In genomic region chr11:40293655-40294342, GRCh38 we compare ENCODE assay signal across 8 cellular contexts.
DNase-seq lines count a peak whose midpoint lies in the region; TF ChIP-seq lines count a peak whose summit lies in the region.

No MANE protein-coding gene starts in this region.

- H3K27ac ChIP-seq in layer of hippocampus (ENCODE audit: low read depth, low read length): peak overlapping the region; percentile 94

- peak; percentile 12 to 30 (median 14) for DNase-seq in stimulated activated CD4-positive, alpha-beta T cell treated with anti-CD3 and anti-CD28 coated beads, Interleukin-12 subunit alpha, Interleukin-12 subunit beta, amount 100 ng/mL, for 48 hours (ENCODE audit: low read depth in 2 of 3, low spot score in 1 of 3)
- no peak for DNase-seq in stimulated activated CD4-positive, alpha-beta T cell treated with anti-CD3 and anti-CD28 coated beads, Interleukin-12 subunit alpha, Interleukin-12 subunit beta, amount 100 ng/mL, for 4 hours
- DNase-seq in HEK293T (ENCODE audit: extremely low spot score): peak; percentile 39
- peak; percentile 68 for DNase-seq in MG63
- DNase-seq in SKM-1 (lab: John Stamatoyannopoulos, UW; ENCODE audit: unreplicated experiment): peak; percentile 65
- peak; percentile 92 for DNase-seq in dedifferentiated amniotic fluid mesenchymal stem cell (ENCODE audit: extremely low spot score)
- DNase-seq in stimulated activated CD4-positive, alpha-beta T cell treated with anti-CD3 and anti-CD28 coated beads, Interleukin-2, amount 100 ng/mL, for 48 hours: peak; percentile 33 to 41

- POLR2A ChIA-PET in HEK293T (lab: Yijun Ruan, JAX): no interaction called here

- H3K27me3 ChIP-seq in MG63: no peaks in the 10 kb centered on the region
- no peaks in the 10 kb centered on the region for H3K27me3 ChIP-seq in layer of hippocampus (ENCODE audit: control insufficient read depth, insufficient read depth, low read length)

- no peaks in the 10 kb centered on the region for H3K36me3 ChIP-seq in MG63

- CTCF ChIA-PET in HEK293T (lab: Yijun Ruan, JAX): interaction anchor here (0.6 to 0.8 kb wide), 4 partner anchors 18 to 194 kb away, joined by 3 to 9 read pairs (median 3); no protein-coding TSS in a partner anchor

- no peaks in the 10 kb centered on the region for H3K9me3 ChIP-seq in MG63

- H3K4me3 ChIP-seq in MG63: peak overlapping the region; percentile 61

TF ChIP-seq in HEK293T, 16 proteins besides CTCF, POLR2A, EP300 and RAD21:
- no peak for TF ChIP-seq ELF4 (IDR thresholded peaks at IDR 0.05)
- TF ChIP-seq PKNOX1 (IDR thresholded peaks at IDR 0.05): no peak
- no peak for TF ChIP-seq ARNT (IDR thresholded peaks at IDR 0.05)
- TF ChIP-seq LEF1 (IDR thresholded peaks at IDR 0.05; ENCODE audit: borderline replicate concordance): no peak
- no peak for TF ChIP-seq TARDBP (IDR thresholded peaks at IDR 0.05)
TF ChIP-seq in HEK293T: peak in this region for 0.
